1 cellular context compared by ENCODE assay signal in the genomic region with DNA sequence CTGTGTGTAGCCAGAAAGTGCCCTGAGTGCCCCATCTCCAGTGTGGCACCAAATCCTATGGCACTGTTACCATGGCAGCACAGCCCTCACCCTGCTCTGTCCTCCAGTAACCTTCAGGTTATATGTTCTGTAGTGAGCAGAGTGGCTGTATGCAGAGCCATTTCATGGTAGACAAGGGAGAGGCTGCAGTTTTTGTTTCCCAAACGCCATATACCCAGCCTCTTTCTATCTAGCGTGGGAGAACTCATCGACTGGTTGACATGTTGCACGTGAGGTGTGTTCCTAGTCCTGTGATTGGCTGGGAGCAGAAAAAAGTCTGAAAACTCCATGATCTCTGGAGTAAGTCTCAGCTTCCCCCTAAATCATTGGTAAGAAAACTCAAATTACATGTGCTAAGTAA.
TF ChIP-seq lines count a peak whose summit lies in the region.

No MANE protein-coding gene starts in this region.

TF ChIP-seq in GM12878, 131 proteins besides CTCF, POLR2A, EP300 and RAD21:
- TF ChIP-seq YBX1 (IDR thresholded peaks at IDR 0.05) = no peak
- TF ChIP-seq, protein P1, sequence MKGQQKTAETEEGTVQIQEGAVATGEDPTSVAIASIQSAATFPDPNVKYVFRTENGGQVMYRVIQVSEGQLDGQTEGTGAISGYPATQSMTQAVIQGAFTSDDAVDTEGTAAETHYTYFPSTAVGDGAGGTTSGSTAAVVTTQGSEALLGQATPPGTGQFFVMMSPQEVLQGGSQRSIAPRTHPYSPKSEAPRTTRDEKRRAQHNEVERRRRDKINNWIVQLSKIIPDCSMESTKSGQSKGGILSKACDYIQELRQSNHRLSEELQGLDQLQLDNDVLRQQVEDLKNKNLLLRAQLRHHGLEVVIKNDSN (IDR thresholded peaks at IDR 0.05; ENCODE audit: borderline replicate concordance, extremely low read length, insufficient read depth, low read depth, low read length) = peak; percentile 28
- 0 out of 2 replicates have a peak, but pooled peaks have one; percentile 15 for TF ChIP-seq HCFC1 (IDR thresholded peaks at IDR 0.05; ENCODE audit: low read length)
- TF ChIP-seq WRNIP1 (IDR thresholded peaks at IDR 0.05; ENCODE audit: borderline replicate concordance, low read depth, low read length) = no peak
- no peak for TF ChIP-seq ELK1 (IDR thresholded peaks at IDR 0.05; ENCODE audit: low read depth, low read length)
- TF ChIP-seq ZNF207 (IDR thresholded peaks at IDR 0.05; ENCODE audit: borderline replicate concordance) = no peak
- TF ChIP-seq RAD51 (IDR thresholded peaks at IDR 0.05) = peak; percentile 83
- TF ChIP-seq, protein P2, sequence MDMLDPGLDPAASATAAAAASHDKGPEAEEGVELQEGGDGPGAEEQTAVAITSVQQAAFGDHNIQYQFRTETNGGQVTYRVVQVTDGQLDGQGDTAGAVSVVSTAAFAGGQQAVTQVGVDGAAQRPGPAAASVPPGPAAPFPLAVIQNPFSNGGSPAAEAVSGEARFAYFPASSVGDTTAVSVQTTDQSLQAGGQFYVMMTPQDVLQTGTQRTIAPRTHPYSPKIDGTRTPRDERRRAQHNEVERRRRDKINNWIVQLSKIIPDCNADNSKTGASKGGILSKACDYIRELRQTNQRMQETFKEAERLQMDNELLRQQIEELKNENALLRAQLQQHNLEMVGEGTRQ (IDR thresholded peaks at IDR 0.05; ENCODE audit: borderline replicate concordance, low read depth, low read length) = peak; percentile 61; the same call in 1 of the 2 replicates
- TF ChIP-seq, protein P3, sequence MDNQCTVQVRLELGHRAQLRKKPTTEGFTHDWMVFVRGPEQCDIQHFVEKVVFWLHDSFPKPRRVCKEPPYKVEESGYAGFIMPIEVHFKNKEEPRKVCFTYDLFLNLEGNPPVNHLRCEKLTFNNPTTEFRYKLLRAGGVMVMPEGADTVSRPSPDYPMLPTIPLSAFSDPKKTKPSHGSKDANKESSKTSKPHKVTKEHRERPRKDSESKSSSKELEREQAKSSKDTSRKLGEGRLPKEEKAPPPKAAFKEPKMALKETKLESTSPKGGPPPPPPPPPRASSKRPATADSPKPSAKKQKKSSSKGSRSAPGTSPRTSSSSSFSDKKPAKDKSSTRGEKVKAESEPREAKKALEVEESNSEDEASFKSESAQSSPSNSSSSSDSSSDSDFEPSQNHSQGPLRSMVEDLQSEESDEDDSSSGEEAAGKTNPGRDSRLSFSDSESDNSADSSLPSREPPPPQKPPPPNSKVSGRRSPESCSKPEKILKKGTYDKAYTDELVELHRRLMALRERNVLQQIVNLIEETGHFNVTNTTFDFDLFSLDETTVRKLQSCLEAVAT (IDR thresholded peaks at IDR 0.05) = peak; percentile 66; the same call in 1 of the 2 replicates
- TF ChIP-seq EGR1 (IDR thresholded peaks at IDR 0.05; ENCODE audit: borderline replicate concordance in 1 of 2, low read depth in 2 of 2, low read length in 2 of 2) = no peak
- peak; percentile 87 to 90 for TF ChIP-seq BHLHE40 (IDR thresholded peaks at IDR 0.05; ENCODE audit: borderline replicate concordance in 1 of 2, low read depth in 2 of 2, low read length in 1 of 2)
- TF ChIP-seq PKNOX1 (IDR thresholded peaks at IDR 0.05) = peak; percentile 42; the same call in 1 of the 2 replicates
- TF ChIP-seq POLR2AphosphoS5 (IDR thresholded peaks at IDR 0.05; ENCODE audit: low read length) = peak; percentile 30; the same call in 1 of the 2 replicates
- no peak for TF ChIP-seq IKZF2 (IDR thresholded peaks at IDR 0.05)
